In the genomic region with DNA sequence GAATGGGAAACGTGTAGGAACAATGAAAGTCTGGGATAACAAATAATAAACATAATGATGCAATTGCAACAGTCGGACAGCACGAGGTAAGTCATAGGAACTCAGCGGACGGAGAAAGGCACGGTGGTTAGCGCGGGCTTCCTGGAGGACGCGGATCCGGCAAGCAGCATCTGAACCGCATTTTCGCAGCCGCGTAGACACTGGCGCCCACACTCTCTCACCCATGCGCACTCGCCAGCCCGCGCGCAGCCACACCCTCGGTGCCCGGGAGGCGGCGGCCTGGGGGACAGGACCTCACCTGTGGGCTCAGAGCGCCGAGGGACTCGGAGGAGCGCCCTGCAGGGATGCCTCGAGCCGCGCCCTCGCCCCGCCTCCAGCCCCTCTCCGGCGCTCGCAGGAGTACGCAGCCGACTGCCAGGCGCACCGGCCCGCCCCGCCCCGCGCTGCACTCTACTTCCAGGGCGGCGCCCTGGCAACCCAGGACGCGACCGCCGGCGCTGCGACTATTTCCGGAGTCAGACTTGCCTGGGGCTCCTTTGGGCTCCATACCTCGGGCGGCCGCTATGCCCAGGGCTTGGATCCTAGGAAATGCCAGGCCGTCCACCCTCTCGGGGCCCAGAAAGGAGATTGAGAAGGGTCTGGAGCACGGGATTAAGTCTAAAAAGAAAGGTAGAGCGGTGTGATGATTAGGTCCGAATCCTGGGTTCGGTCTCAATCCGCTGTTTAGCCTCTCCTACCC, we compare ENCODE assay signal across 1 cellular context.
TF ChIP-seq lines count a peak whose summit lies in the region.

A gene (minus strand): TSS at position 413 of the 739 bp plus-strand sequence. CDS start 13,805 bp downstream, outside the sequence.

TF ChIP-seq in H1, 55 proteins besides CTCF, POLR2A, EP300 and RAD21:
- TF ChIP-seq, protein P1, sequence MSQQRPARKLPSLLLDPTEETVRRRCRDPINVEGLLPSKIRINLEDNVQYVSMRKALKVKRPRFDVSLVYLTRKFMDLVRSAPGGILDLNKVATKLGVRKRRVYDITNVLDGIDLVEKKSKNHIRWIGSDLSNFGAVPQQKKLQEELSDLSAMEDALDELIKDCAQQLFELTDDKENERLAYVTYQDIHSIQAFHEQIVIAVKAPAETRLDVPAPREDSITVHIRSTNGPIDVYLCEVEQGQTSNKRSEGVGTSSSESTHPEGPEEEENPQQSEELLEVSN (IDR thresholded peaks at IDR 0.05), result peak; percentile 79; the same call in 1 of the 2 replicates
- TF ChIP-seq HDAC6 (IDR thresholded peaks at IDR 0.05; ENCODE audit: low read depth, low read length) (no peak), ZNF274 (IDR thresholded peaks at IDR 0.05; ENCODE audit: borderline replicate concordance, extremely low read depth, low read length) (no peak), CHD1 (IDR thresholded peaks at IDR 0.05; ENCODE audit: low read depth, low read length) (no peak), RXRA (IDR thresholded peaks at IDR 0.05; ENCODE audit: insufficient read depth, low read depth, low read length) (no peak), SP1 (IDR thresholded peaks at IDR 0.05; ENCODE audit: low read depth, low read length) (no peak), ASH2L (IDR thresholded peaks at IDR 0.05; ENCODE audit: low read length) (peak; percentile 64), SAP30 (IDR thresholded peaks at IDR 0.05; ENCODE audit: insufficient read depth, insufficient replicate concordance, low read length) (no peak), CEBPB (IDR thresholded peaks at IDR 0.05; ENCODE audit: low read depth, low read length) (peak; percentile 65), KDM4A (IDR thresholded peaks at IDR 0.05; ENCODE audit: low read depth, low read length, severe bottlenecking) (peak; percentile 93), NANOG (IDR thresholded peaks at IDR 0.05; ENCODE audit: insufficient read depth, low read depth, low read length, poor library complexity, severe bottlenecking) (peak; percentile 23), CBX8 (IDR thresholded peaks at IDR 0.05; ENCODE audit: borderline replicate concordance, low read depth, low read length) (no peak), KDM1A (IDR thresholded peaks at IDR 0.05; ENCODE audit: borderline replicate concordance, low read length) (0 out of 2 replicates have a peak, but pooled peaks have one; percentile 10), SP4 (IDR thresholded peaks at IDR 0.05; ENCODE audit: low read length) (peak; percentile 38; the same call in 1 of the 2 replicates), JUND (IDR thresholded peaks at IDR 0.05; ENCODE audit: low read length) (no peak), TBP (IDR thresholded peaks at IDR 0.05; ENCODE audit: low read depth, low read length) (no peak; the same call in 1 of the 2 replicates), JUN (IDR thresholded peaks at IDR 0.05; ENCODE audit: low read depth, low read length) (no peak), RFX5 (IDR thresholded peaks at IDR 0.05; ENCODE audit: borderline replicate concordance, low read depth, low read length) (no peak), TAF7 (optimal IDR thresholded peaks at IDR 0.05; ENCODE audit: borderline replicate concordance, low read depth, low read length) (no peak), HDAC2 (IDR thresholded peaks at IDR 0.05; ENCODE audit: borderline replicate concordance in 1 of 2, low read depth in 2 of 2, low read length in 2 of 2) (peak in 1 of 2 experiments; percentile 51; a peak in 1 of 4 replicates), YY1 (IDR thresholded peaks at IDR 0.05; ENCODE audit: low read depth, low read length) (peak; percentile 22; the same call in 1 of the 2 replicates), CBX5 (IDR thresholded peaks at IDR 0.05; ENCODE audit: low read depth, low read length) (no peak), RBBP5 (IDR thresholded peaks at IDR 0.05; ENCODE audit: borderline replicate concordance, low read depth, low read length) (peak; percentile 73; the same call in 1 of the 2 replicates), EZH2 (IDR thresholded peaks at IDR 0.05; ENCODE audit: low read depth, low read length, severe bottlenecking) (no peak), NRF1 (IDR thresholded peaks at IDR 0.05; ENCODE audit: low read depth, low read length) (peak; percentile 30; the same call in 1 of the 2 replicates), SIN3A (conservative IDR thresholded peaks at IDR 0.05 in 1 of 2, IDR thresholded peaks at IDR 0.05 in 1 of 2; ENCODE audit: low read depth in 1 of 2, low read length in 2 of 2) (peak; percentile 77 to 96; a peak in 3 of 4 replicates), RNF2 (IDR thresholded peaks at IDR 0.05; ENCODE audit: borderline replicate concordance, low read depth, low read length, missing control alignments, poor library complexity, severe bottlenecking) (no peak), TEAD4 (IDR thresholded peaks at IDR 0.05; ENCODE audit: low read depth, low read length) (no peak), GABPA (IDR thresholded peaks at IDR 0.05; ENCODE audit: borderline replicate concordance, insufficient read depth, low read length) (peak; percentile 92), CTBP2 (IDR thresholded peaks at IDR 0.05; ENCODE audit: borderline replicate concordance, insufficient read depth, insufficient read length, low read length) (no peak), GTF2F1 (IDR thresholded peaks at IDR 0.05; ENCODE audit: borderline replicate concordance, low read depth, low read length) (no peak), SIRT6 (IDR thresholded peaks at IDR 0.05; ENCODE audit: low read length) (no peak), CHD2 (IDR thresholded peaks at IDR 0.05; ENCODE audit: low read length) (peak; percentile 60; the same call in 1 of the 2 replicates), TAF1 (IDR thresholded peaks at IDR 0.05; ENCODE audit: low read depth, low read length) (peak; percentile 66), MAFK (IDR thresholded peaks at IDR 0.05; ENCODE audit: low read depth, low read length) (no peak), POLR2AphosphoS5 (IDR thresholded peaks at IDR 0.05; ENCODE audit: low read depth, low read length) (no peak; the same call in 1 of the 2 replicates), PHF8 (conservative IDR thresholded peaks at IDR 0.05; ENCODE audit: low read depth, low read length) (peak; percentile 73; the same call in 1 of the 2 replicates), SP2 (IDR thresholded peaks at IDR 0.05; ENCODE audit: low read length) (no peak), SRF (IDR thresholded peaks at IDR 0.05; ENCODE audit: low read depth, low read length) (no peak), CREB1 (IDR thresholded peaks at IDR 0.05) (peak; percentile 63), KDM5A (IDR thresholded peaks at IDR 0.05; ENCODE audit: low read length) (no peak), FOSL1 (IDR thresholded peaks at IDR 0.05; ENCODE audit: insufficient read depth, low read depth, low read length) (no peak)
- TF ChIP-seq, protein P2, sequence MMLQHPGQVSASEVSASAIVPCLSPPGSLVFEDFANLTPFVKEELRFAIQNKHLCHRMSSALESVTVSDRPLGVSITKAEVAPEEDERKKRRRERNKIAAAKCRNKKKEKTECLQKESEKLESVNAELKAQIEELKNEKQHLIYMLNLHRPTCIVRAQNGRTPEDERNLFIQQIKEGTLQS (IDR thresholded peaks at IDR 0.05; ENCODE audit: insufficient read depth, low read depth, low read length), result no peak
- TF ChIP-seq, protein P3, sequence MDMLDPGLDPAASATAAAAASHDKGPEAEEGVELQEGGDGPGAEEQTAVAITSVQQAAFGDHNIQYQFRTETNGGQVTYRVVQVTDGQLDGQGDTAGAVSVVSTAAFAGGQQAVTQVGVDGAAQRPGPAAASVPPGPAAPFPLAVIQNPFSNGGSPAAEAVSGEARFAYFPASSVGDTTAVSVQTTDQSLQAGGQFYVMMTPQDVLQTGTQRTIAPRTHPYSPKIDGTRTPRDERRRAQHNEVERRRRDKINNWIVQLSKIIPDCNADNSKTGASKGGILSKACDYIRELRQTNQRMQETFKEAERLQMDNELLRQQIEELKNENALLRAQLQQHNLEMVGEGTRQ (IDR thresholded peaks at IDR 0.05; ENCODE audit: low read length), result peak; percentile 77
- TF ChIP-seq, protein P4, sequence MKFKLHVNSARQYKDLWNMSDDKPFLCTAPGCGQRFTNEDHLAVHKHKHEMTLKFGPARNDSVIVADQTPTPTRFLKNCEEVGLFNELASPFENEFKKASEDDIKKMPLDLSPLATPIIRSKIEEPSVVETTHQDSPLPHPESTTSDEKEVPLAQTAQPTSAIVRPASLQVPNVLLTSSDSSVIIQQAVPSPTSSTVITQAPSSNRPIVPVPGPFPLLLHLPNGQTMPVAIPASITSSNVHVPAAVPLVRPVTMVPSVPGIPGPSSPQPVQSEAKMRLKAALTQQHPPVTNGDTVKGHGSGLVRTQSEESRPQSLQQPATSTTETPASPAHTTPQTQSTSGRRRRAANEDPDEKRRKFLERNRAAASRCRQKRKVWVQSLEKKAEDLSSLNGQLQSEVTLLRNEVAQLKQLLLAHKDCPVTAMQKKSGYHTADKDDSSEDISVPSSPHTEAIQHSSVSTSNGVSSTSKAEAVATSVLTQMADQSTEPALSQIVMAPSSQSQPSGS (IDR thresholded peaks at IDR 0.05; ENCODE audit: low read length), result no peak
- TF ChIP-seq, protein P5, sequence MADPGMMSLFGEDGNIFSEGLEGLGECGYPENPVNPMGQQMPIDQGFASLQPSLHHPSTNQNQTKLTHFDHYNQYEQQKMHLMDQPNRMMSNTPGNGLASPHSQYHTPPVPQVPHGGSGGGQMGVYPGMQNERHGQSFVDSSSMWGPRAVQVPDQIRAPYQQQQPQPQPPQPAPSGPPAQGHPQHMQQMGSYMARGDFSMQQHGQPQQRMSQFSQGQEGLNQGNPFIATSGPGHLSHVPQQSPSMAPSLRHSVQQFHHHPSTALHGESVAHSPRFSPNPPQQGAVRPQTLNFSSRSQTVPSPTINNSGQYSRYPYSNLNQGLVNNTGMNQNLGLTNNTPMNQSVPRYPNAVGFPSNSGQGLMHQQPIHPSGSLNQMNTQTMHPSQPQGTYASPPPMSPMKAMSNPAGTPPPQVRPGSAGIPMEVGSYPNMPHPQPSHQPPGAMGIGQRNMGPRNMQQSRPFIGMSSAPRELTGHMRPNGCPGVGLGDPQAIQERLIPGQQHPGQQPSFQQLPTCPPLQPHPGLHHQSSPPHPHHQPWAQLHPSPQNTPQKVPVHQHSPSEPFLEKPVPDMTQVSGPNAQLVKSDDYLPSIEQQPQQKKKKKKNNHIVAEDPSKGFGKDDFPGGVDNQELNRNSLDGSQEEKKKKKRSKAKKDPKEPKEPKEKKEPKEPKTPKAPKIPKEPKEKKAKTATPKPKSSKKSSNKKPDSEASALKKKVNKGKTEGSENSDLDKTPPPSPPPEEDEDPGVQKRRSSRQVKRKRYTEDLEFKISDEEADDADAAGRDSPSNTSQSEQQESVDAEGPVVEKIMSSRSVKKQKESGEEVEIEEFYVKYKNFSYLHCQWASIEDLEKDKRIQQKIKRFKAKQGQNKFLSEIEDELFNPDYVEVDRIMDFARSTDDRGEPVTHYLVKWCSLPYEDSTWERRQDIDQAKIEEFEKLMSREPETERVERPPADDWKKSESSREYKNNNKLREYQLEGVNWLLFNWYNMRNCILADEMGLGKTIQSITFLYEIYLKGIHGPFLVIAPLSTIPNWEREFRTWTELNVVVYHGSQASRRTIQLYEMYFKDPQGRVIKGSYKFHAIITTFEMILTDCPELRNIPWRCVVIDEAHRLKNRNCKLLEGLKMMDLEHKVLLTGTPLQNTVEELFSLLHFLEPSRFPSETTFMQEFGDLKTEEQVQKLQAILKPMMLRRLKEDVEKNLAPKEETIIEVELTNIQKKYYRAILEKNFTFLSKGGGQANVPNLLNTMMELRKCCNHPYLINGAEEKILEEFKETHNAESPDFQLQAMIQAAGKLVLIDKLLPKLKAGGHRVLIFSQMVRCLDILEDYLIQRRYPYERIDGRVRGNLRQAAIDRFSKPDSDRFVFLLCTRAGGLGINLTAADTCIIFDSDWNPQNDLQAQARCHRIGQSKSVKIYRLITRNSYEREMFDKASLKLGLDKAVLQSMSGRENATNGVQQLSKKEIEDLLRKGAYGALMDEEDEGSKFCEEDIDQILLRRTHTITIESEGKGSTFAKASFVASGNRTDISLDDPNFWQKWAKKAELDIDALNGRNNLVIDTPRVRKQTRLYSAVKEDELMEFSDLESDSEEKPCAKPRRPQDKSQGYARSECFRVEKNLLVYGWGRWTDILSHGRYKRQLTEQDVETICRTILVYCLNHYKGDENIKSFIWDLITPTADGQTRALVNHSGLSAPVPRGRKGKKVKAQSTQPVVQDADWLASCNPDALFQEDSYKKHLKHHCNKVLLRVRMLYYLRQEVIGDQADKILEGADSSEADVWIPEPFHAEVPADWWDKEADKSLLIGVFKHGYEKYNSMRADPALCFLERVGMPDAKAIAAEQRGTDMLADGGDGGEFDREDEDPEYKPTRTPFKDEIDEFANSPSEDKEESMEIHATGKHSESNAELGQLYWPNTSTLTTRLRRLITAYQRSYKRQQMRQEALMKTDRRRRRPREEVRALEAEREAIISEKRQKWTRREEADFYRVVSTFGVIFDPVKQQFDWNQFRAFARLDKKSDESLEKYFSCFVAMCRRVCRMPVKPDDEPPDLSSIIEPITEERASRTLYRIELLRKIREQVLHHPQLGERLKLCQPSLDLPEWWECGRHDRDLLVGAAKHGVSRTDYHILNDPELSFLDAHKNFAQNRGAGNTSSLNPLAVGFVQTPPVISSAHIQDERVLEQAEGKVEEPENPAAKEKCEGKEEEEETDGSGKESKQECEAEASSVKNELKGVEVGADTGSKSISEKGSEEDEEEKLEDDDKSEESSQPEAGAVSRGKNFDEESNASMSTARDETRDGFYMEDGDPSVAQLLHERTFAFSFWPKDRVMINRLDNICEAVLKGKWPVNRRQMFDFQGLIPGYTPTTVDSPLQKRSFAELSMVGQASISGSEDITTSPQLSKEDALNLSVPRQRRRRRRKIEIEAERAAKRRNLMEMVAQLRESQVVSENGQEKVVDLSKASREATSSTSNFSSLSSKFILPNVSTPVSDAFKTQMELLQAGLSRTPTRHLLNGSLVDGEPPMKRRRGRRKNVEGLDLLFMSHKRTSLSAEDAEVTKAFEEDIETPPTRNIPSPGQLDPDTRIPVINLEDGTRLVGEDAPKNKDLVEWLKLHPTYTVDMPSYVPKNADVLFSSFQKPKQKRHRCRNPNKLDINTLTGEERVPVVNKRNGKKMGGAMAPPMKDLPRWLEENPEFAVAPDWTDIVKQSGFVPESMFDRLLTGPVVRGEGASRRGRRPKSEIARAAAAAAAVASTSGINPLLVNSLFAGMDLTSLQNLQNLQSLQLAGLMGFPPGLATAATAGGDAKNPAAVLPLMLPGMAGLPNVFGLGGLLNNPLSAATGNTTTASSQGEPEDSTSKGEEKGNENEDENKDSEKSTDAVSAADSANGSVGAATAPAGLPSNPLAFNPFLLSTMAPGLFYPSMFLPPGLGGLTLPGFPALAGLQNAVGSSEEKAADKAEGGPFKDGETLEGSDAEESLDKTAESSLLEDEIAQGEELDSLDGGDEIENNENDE (IDR thresholded peaks at IDR 0.05; ENCODE audit: insufficient replicate concordance, low read length), result no peak
- TF ChIP-seq, protein P6, sequence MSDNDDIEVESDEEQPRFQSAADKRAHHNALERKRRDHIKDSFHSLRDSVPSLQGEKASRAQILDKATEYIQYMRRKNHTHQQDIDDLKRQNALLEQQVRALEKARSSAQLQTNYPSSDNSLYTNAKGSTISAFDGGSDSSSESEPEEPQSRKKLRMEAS (IDR thresholded peaks at IDR 0.05), result peak; percentile 80
TF ChIP-seq in H1: peak in this region for 19.
